Comparison of ENCODE assay signal across 12 cellular contexts in genomic region chr1:214321686-214322453, GRCh38. TPM values are rescaled to one million over a fixed set of nuclear protein-coding genes. Genes with fewer than 3 reads are reported as not detected.
DNase-seq lines count a peak whose midpoint lies in the region; ATAC-seq and TF ChIP-seq lines count a peak whose summit lies in the region.
"Had no signal": no experiment of that assay in that cellular context is flagged by ENCODE, and none has a peak within 500 bp of the region (broad histone marks: within the 10 kb centered on the region; RNA-seq: fewer than 3 reads in every experiment).

No MANE protein-coding gene starts in this region.

- no peak for TF ChIP-seq POLR2A in Peyer's patch (IDR thresholded peaks at IDR 0.05)

- ATAC-seq in GM18520 (IDR thresholded peaks at IDR 0.05; ENCODE audit: unreplicated experiment) = peak; percentile 64
- ATAC-seq in GM21515 (IDR thresholded peaks at IDR 0.05; ENCODE audit: unreplicated experiment) = peak; percentile 75
- ATAC-seq in HG03135 (IDR thresholded peaks at IDR 0.05; ENCODE audit: unreplicated experiment) = peak; percentile 40

- no peak for TF ChIP-seq CTCF in Peyer's patch (IDR thresholded peaks at IDR 0.05)

- no peak overlapping the region for H3K27ac ChIP-seq in Peyer's patch
- H3K27ac ChIP-seq: cardiac muscle cell, epithelial cell of prostate had no signal

- H3K9me3 ChIP-seq in Peyer's patch = no peaks in the 10 kb centered on the region
- H3K9me3 ChIP-seq: spleen had no signal

- DNase-seq in glomerular visceral epithelial cell (ENCODE audit: extremely low spot score) (peak; percentile 63), posterior cingulate gyrus (no peak), Peyer's patch (no peak), NCI-H345 treated with DMSO at 0.1 percent for 48 hours (lab: John Stamatoyannopoulos, UW; ENCODE audit: unreplicated experiment) (no peak), NCI-H187 treated with DMSO at 0.1 percent for 48 hours (lab: John Stamatoyannopoulos, UW) (no peak)
- DNase-seq: NCI-H187, spleen had no signal

- intact Hi-C loops in posterior cingulate gyrus (cut with DNase I) = no loop called here

- H3K4me3 ChIP-seq in Peyer's patch = no peak overlapping the region
- H3K4me3 ChIP-seq: cardiac muscle cell, spleen had no signal

- H3K36me3 ChIP-seq in Peyer's patch = peaks cover 0 to 18% (median 0%) of the 10 kb centered on the region in 3 donors

- no peaks in the 10 kb centered on the region for H3K27me3 ChIP-seq in Peyer's patch
- H3K27me3 ChIP-seq: cardiac muscle cell, spleen had no signal

- H3K4me1 ChIP-seq in Peyer's patch = no peaks in the 10 kb centered on the region

RNA-seq across cellular contexts. Expression of gene SMYD2, which starts 40.9 kb away (rescaled TPM):
- 10 to 100 TPM; 13.2 to 40.1 (median 25.1) TPM for total RNA-seq in Peyer's patch
